In the genomic region with DNA sequence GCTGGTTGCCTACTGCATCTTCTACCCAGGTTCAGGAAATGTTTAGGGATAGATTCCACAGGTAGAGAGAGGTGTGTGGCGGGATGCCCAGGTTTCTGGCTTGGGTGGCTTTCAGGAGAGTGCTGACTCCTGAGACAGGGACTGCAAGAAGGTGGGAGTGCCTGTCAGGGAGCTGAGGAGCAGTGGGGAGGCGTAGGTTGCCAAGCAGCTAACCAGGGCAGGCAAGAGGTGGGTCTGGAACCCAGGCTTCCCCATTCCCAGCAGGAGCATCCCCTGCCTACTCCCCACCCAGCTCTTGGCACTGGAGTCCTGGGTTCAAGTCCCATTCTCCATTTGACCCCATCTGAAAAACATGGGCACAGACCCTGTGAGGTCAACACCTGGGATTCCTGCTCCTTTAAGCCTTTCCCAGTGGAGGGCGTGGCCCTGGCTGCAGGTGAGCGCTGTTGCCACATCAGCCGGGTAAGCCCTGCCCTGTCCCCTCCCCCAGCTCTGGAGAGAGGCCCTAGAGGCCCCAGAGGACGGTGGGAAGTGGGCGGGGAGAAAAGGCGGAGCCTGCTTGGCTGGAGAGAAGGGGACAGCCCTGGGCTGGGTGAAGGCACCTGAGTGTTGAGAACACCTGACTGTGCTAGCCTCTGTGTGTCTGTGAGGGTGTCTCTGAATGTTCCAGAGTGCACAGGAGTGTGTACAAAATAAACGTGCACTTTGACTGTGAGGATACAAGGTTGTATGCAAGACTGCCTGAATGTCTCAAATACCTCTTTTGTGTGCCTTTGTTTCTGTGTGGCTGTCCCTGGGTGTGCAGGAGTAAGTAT, we compare ENCODE assay signal across 8 cellular contexts. TPM values are rescaled to one million over a fixed set of nuclear protein-coding genes. Genes with fewer than 3 reads are reported as not detected.
A peak's percentile ranks its signal among the peaks of the same experiment; 100 is the strongest.
DNase-seq lines count a peak whose midpoint lies in the region; ATAC-seq lines count a peak whose summit lies in the region.

No MANE protein-coding gene starts in this region.

- H3K4me1 Mint-ChIP-seq in activated T-helper 2 cell treated with anti-CD3 and anti-CD28 coated beads, Interferon-gamma antibody, Interleukin-2, Interleukin-4, amounts not matched to agents 10 μg/mL and 5 μg/mL and 100 μg/mL, durations not matched to agents 14 hours and 24 hours and 36 hours (ENCODE audit: low read depth): peaks cover 4% of the 10 kb centered on the region

- peaks cover 18% of the 10 kb centered on the region for H3K4me1 ChIP-seq in ES-I3 (ENCODE audit: insufficient read depth, low read length)

- peak overlapping the region; percentile 26 for H3K9ac ChIP-seq in ES-I3 (ENCODE audit: low read depth, low read length)

- intact Hi-C loops in activated T-helper 2 cell treated with anti-CD3 and anti-CD28 coated beads, Interferon-gamma antibody, Interleukin-2, Interleukin-4, amounts not matched to agents 10 μg/mL and 5 μg/mL and 100 μg/mL, durations not matched to agents 14 hours and 24 hours and 36 hours (cut with micrococcal nuclease): loop anchor here (5.0 kb wide), 1 partner anchor 36 kb away; no protein-coding TSS in a partner anchor

- DNase-seq in HUDEP-2 (lab: John Stamatoyannopoulos, UW; ENCODE audit: unreplicated experiment in 76 of 76): peak in 67 of 76 experiments; percentile 8 to 80 (median 53)
- peak; percentile 21 for DNase-seq in NOMO-1 treated with DMSO at 0.1 percent for 48 hours (lab: John Stamatoyannopoulos, UW; ENCODE audit: unreplicated experiment)
- peak; percentile 53 for DNase-seq in activated T-helper 2 cell treated with anti-CD3 and anti-CD28 coated beads, Interferon-gamma antibody, Interleukin-2, Interleukin-4, amounts not matched to agents 10 μg/mL and 5 μg/mL and 100 μg/mL, durations not matched to agents 14 hours and 24 hours and 36 hours (ENCODE audit: low spot score)
- DNase-seq in iPS-NIHi11 (ENCODE audit: low spot score): peak; percentile 97
- peak; percentile 41 to 43 for DNase-seq in stimulated activated CD4-positive, alpha-beta T cell treated with anti-CD3 and anti-CD28 coated beads, Interleukin-4, amount 100 ng/mL, for 4 hours

- H3K9me3 ChIP-seq in ES-I3 (ENCODE audit: control insufficient read depth, insufficient read depth, low read length): no peaks in the 10 kb centered on the region; the same call in 1 of the 2 replicates

- no peaks in the 10 kb centered on the region for H3K36me3 Mint-ChIP-seq in activated T-helper 2 cell treated with anti-CD3 and anti-CD28 coated beads, Interferon-gamma antibody, Interleukin-2, Interleukin-4, amounts not matched to agents 10 μg/mL and 5 μg/mL and 100 μg/mL, durations not matched to agents 14 hours and 24 hours and 36 hours (ENCODE audit: low read depth)

- H3K27me3 Mint-ChIP-seq in activated T-helper 2 cell treated with anti-CD3 and anti-CD28 coated beads, Interferon-gamma antibody, Interleukin-2, Interleukin-4, amounts not matched to agents 10 μg/mL and 5 μg/mL and 100 μg/mL, durations not matched to agents 14 hours and 24 hours and 36 hours (ENCODE audit: low read depth): peaks cover 3% of the 10 kb centered on the region

- no peak overlapping the region for H3K4me3 Mint-ChIP-seq in activated T-helper 2 cell treated with anti-CD3 and anti-CD28 coated beads, Interferon-gamma antibody, Interleukin-2, Interleukin-4, amounts not matched to agents 10 μg/mL and 5 μg/mL and 100 μg/mL, durations not matched to agents 14 hours and 24 hours and 36 hours (ENCODE audit: low read depth)

- ATAC-seq in HG03097 (IDR thresholded peaks at IDR 0.05; ENCODE audit: low FRiP score, unreplicated experiment): no peak
- no peak for ATAC-seq in GM18873 (IDR thresholded peaks at IDR 0.05; ENCODE audit: low FRiP score, unreplicated experiment)

- no peak overlapping the region for H3K27ac Mint-ChIP-seq in activated T-helper 2 cell treated with anti-CD3 and anti-CD28 coated beads, Interferon-gamma antibody, Interleukin-2, Interleukin-4, amounts not matched to agents 10 μg/mL and 5 μg/mL and 100 μg/mL, durations not matched to agents 14 hours and 24 hours and 36 hours

- H3K36me3 ChIP-seq in ES-I3 (ENCODE audit: insufficient read depth, low read length): no peaks in the 10 kb centered on the region

- H3K9me3 Mint-ChIP-seq in activated T-helper 2 cell treated with anti-CD3 and anti-CD28 coated beads, Interferon-gamma antibody, Interleukin-2, Interleukin-4, amounts not matched to agents 10 μg/mL and 5 μg/mL and 100 μg/mL, durations not matched to agents 14 hours and 24 hours and 36 hours: no peaks in the 10 kb centered on the region

RNA-seq across cellular contexts. Expression of gene SYNC, which starts 13.9 kb away (rescaled TPM):
- not detected in 2 replicates for total RNA-seq in activated T-helper 2 cell treated with anti-CD3 and anti-CD28 coated beads, Interferon-gamma antibody, Interleukin-2, Interleukin-4, amounts not matched to agents 10 μg/mL and 5 μg/mL and 100 μg/mL, durations not matched to agents 14 hours and 24 hours and 36 hours

Comparison
In these comparisons a context has a peak if more than half of its experiments do, and no peak if none do; other contexts are left out.
1. DNase-seq: peak in every context shown above with its lines; median percentile 97 in iPS-NIHi11; 53 in HUDEP-2; 53 in activated T-helper 2 cell treated with anti-CD3 and anti-CD28 coated beads, Interferon-gamma antibody, Interleukin-2, Interleukin-4, amounts not matched to agents 10 μg/mL and 5 μg/mL and 100 μg/mL, durations not matched to agents 14 hours and 24 hours and 36 hours; 42 in stimulated activated CD4-positive, alpha-beta T cell treated with anti-CD3 and anti-CD28 coated beads, Interleukin-4, amount 100 ng/mL, for 4 hours; 21 in NOMO-1 treated with DMSO at 0.1 percent for 48 hours.